In genomic region chr18:63342206-63342605, GRCh38 we compare ENCODE assay signal across 8 cellular contexts. TPM values are rescaled to one million over a fixed set of nuclear protein-coding genes. Genes with fewer than 3 reads are reported as not detected.
A peak's percentile ranks its signal among the peaks of the same experiment; 100 is the strongest.
DNase-seq lines count a peak whose midpoint lies in the region; ATAC-seq and TF ChIP-seq lines count a peak whose summit lies in the region.

No MANE protein-coding gene starts in this region.

- H2BK20ac ChIP-seq in IMR-90 (ENCODE audit: low read depth, low read length): no peak overlapping the region

- in situ Hi-C loops in IMR-90 (cut with MboI; ENCODE audit: low sequenced_read_pairs): no loop called here

- TF ChIP-seq CTCF in IMR-90 (conservative IDR thresholded peaks at IDR 0.05; ENCODE audit: low read depth, low read length): peak; percentile 40

- H3K27me3 ChIP-seq in IMR-90 (ENCODE audit: control insufficient read depth, insufficient read depth, low read length): no peaks in the 10 kb centered on the region

- WGBS in IMR-90 (ENCODE audit: extremely low coverage in 2 of 2, insufficient read length in 1 of 2), 2 experiments: 56% methylated on average over 5 of the region's 5 CpGs; no CpG with 5 or more reads in 1 of the 2 experiments

- peaks cover 2% of the 10 kb centered on the region; the same call in 1 of the 2 replicates for H3K4me1 ChIP-seq in IMR-90 (ENCODE audit: control insufficient read depth, insufficient read depth, low read length)

- CTCF ChIA-PET in IMR-90 (lab: Yijun Ruan, JAX): interaction anchor here (0.6 kb wide), 1 partner anchor 54 kb away, joined by 3 read pairs; no protein-coding TSS in a partner anchor
- CTCF ChIA-PET in activated CD4-positive, alpha-beta memory T cell treated with anti-CD3 and anti-CD28 coated beads, Interleukin-2, amount 10 ng/mL, durations not matched to agents 7 days and 5 days (lab: Charles Lee): interaction anchor here (0.7 to 4.4 kb wide), 6 partner anchors 10 to 317 kb away, joined by 3 to 57 read pairs (median 6); no protein-coding TSS in a partner anchor

- no peak overlapping the region for H3K4me2 ChIP-seq in IMR-90 (ENCODE audit: low read depth, low read length)

- no peak overlapping the region for H2BK120ac ChIP-seq in IMR-90 (ENCODE audit: low read depth, low read length)

- peak; percentile 34; the same call in 1 of the 2 replicates for TF ChIP-seq RAD21 in IMR-90 (IDR thresholded peaks at IDR 0.05; ENCODE audit: low read length)

- no peaks in the 10 kb centered on the region for H3K9me3 ChIP-seq in IMR-90 (ENCODE audit: control insufficient read depth, insufficient read depth, low read length)

- no peaks in the 10 kb centered on the region for H3K9me3 Mint-ChIP-seq in activated CD4-positive, alpha-beta memory T cell treated with anti-CD3 and anti-CD28 coated beads, Interleukin-2, amount 10 ng/mL, durations not matched to agents 7 days and 5 days
- no peaks in the 10 kb centered on the region for H3K9me3 Mint-ChIP-seq in stimulated activated memory B cell treated with anti-CD40 and anti-IgM and Interleukin-4, amounts not matched to agents 10 μg/mL and 1 μg/mL and 100 μg/mL, for 72 hours

- H4K20me1 ChIP-seq in IMR-90 (ENCODE audit: insufficient read depth, low read length): no peaks in the 10 kb centered on the region; the same call in 1 of the 2 replicates

- H3K36me3 ChIP-seq in IMR-90 (ENCODE audit: control insufficient read depth, insufficient read depth, low read length): peaks cover 41% of the 10 kb centered on the region

- no TSS peak for BruUV-seq in IMR-90 (replicated peaks; lab: Mats Ljungman, UMichigan)

- H2AFZ ChIP-seq in IMR-90 (replicated peaks; ENCODE audit: low read length, poor library complexity): no peak overlapping the region

- no peak overlapping the region for H2BK5ac ChIP-seq in IMR-90 (ENCODE audit: low read depth, low read length, poor library complexity, severe bottlenecking)

- H3K4me3 Mint-ChIP-seq in activated CD4-positive, alpha-beta memory T cell treated with anti-CD3 and anti-CD28 coated beads, Interleukin-2, amount 10 ng/mL, durations not matched to agents 7 days and 5 days: no peak overlapping the region
- H3K4me3 Mint-ChIP-seq in stimulated activated memory B cell treated with anti-CD40 and anti-IgM and Interleukin-4, amounts not matched to agents 10 μg/mL and 1 μg/mL and 100 μg/mL, for 72 hours: no peak overlapping the region

- intact Hi-C loops in IMR-90 (cut with micrococcal nuclease): loop anchor here (1.0 kb wide), 1 partner anchor 96 kb away; no protein-coding TSS in a partner anchor

- no peak overlapping the region for H3K23ac ChIP-seq in IMR-90 (ENCODE audit: low read depth, low read length)

- H3K4ac ChIP-seq in IMR-90 (ENCODE audit: low read depth, low read length): no peak overlapping the region

- peak; percentile 80 for ATAC-seq in IMR-90 (ENCODE audit: low read depth)
- ATAC-seq in stimulated activated memory B cell treated with anti-CD40 and anti-IgM and Interleukin-4, amounts not matched to agents 10 μg/mL and 1 μg/mL and 100 μg/mL, for 72 hours: no peak
- no peak for ATAC-seq in HG02623 (IDR thresholded peaks at IDR 0.05; ENCODE audit: unreplicated experiment)

- no peak overlapping the region for H2BK15ac ChIP-seq in IMR-90 (ENCODE audit: low read depth, low read length)

- TF ChIP-seq POLR2A in IMR-90 (IDR thresholded peaks at IDR 0.05; ENCODE audit: low read depth, low read length): no peak

- H3K9me1 ChIP-seq in IMR-90 (ENCODE audit: insufficient read depth, low read length): no peaks in the 10 kb centered on the region

- H4K5ac ChIP-seq in IMR-90 (ENCODE audit: low read depth, low read length): no peak overlapping the region

- H2AK5ac ChIP-seq in IMR-90 (ENCODE audit: low read depth, low read length): no peak overlapping the region

- dilution Hi-C loops in IMR-90 (cut with HindIII; ENCODE audit: low sequenced_read_pairs, unreplicated experiment): no loop called here

- no peak overlapping the region for H3K14ac ChIP-seq in IMR-90 (replicated peaks; ENCODE audit: low read depth, low read length)

- POLR2A ChIA-PET in IMR-90 (lab: Charles Lee; ENCODE audit: unreplicated experiment): no interaction called here
- POLR2A ChIA-PET in activated CD4-positive, alpha-beta memory T cell treated with anti-CD3 and anti-CD28 coated beads, Interleukin-2, amount 10 ng/mL, durations not matched to agents 7 days and 5 days (lab: Charles Lee): interaction anchor here (1.2 kb wide), 1 partner anchor 24 kb away, joined by 3 read pairs; no protein-coding TSS in a partner anchor

- H3K27ac ChIP-seq in IMR-90 (ENCODE audit: insufficient read depth, low read length): no peak overlapping the region

- H4K8ac ChIP-seq in IMR-90 (ENCODE audit: low read depth in 2 of 2, low read length in 2 of 2): no peak overlapping the region

- H3K18ac ChIP-seq in IMR-90 (ENCODE audit: low read depth, low read length): no peak overlapping the region

- H3K4me3 ChIP-seq in IMR-90 (ENCODE audit: insufficient read depth, low read depth, low read length): no peak overlapping the region

- no peak overlapping the region for H3K27ac Mint-ChIP-seq in activated CD4-positive, alpha-beta memory T cell treated with anti-CD3 and anti-CD28 coated beads, Interleukin-2, amount 10 ng/mL, durations not matched to agents 7 days and 5 days
- no peak overlapping the region for H3K27ac Mint-ChIP-seq in stimulated activated memory B cell treated with anti-CD40 and anti-IgM and Interleukin-4, amounts not matched to agents 10 μg/mL and 1 μg/mL and 100 μg/mL, for 72 hours

- no peak overlapping the region for H4K91ac ChIP-seq in IMR-90 (ENCODE audit: insufficient read depth, low read depth, low read length)

- no peaks in the 10 kb centered on the region for H3K27me3 Mint-ChIP-seq in activated CD4-positive, alpha-beta memory T cell treated with anti-CD3 and anti-CD28 coated beads, Interleukin-2, amount 10 ng/mL, durations not matched to agents 7 days and 5 days
- no peaks in the 10 kb centered on the region for H3K27me3 Mint-ChIP-seq in stimulated activated memory B cell treated with anti-CD40 and anti-IgM and Interleukin-4, amounts not matched to agents 10 μg/mL and 1 μg/mL and 100 μg/mL, for 72 hours

- H3K4me1 Mint-ChIP-seq in activated CD4-positive, alpha-beta memory T cell treated with anti-CD3 and anti-CD28 coated beads, Interleukin-2, amount 10 ng/mL, durations not matched to agents 7 days and 5 days: no peaks in the 10 kb centered on the region
- H3K4me1 Mint-ChIP-seq in stimulated activated memory B cell treated with anti-CD40 and anti-IgM and Interleukin-4, amounts not matched to agents 10 μg/mL and 1 μg/mL and 100 μg/mL, for 72 hours: peaks cover 8% of the 10 kb centered on the region

- H3K79me1 ChIP-seq in IMR-90 (ENCODE audit: low read depth in 1 of 2, low read length in 2 of 2): peaks cover 14 to 23% of the 10 kb centered on the region in 2 experiments; a peak in 2 of 4 replicates

- peaks cover 58% of the 10 kb centered on the region for H3K36me3 Mint-ChIP-seq in activated CD4-positive, alpha-beta memory T cell treated with anti-CD3 and anti-CD28 coated beads, Interleukin-2, amount 10 ng/mL, durations not matched to agents 7 days and 5 days (ENCODE audit: low read depth)
- peaks cover 79% of the 10 kb centered on the region for H3K36me3 Mint-ChIP-seq in stimulated activated memory B cell treated with anti-CD40 and anti-IgM and Interleukin-4, amounts not matched to agents 10 μg/mL and 1 μg/mL and 100 μg/mL, for 72 hours

- DNase-seq in activated CD4-positive, alpha-beta T cell treated with anti-CD3 and anti-CD28 coated beads for 48 hours: peak; percentile 46
- DNase-seq in activated CD4-positive, alpha-beta T cell treated with anti-CD3 and anti-CD28 coated beads, Interleukin-2, amount 50 U/mL, for 4 hours: no peak
- peak; percentile 28 for DNase-seq in IMR-90
- peak; percentile 29 for DNase-seq in activated CD4-positive, alpha-beta memory T cell treated with anti-CD3 and anti-CD28 coated beads, Interleukin-2, amount 10 ng/mL, durations not matched to agents 7 days and 5 days
- peak; percentile 58 for DNase-seq in iPS-NIHi11 (ENCODE audit: low spot score)
- no peak for DNase-seq in NCI-H1930 (lab: John Stamatoyannopoulos, UW)

- H2AK9ac ChIP-seq in IMR-90 (replicated peaks; ENCODE audit: low read depth, low read length, poor library complexity): no peak overlapping the region

- H3K9ac ChIP-seq in IMR-90 (ENCODE audit: low read depth, low read length): no peak overlapping the region

- no peak overlapping the region for H3K56ac ChIP-seq in IMR-90 (ENCODE audit: extremely low read depth, insufficient read depth, low read length)

TF ChIP-seq in IMR-90, 13 proteins besides CTCF, POLR2A, EP300 and RAD21:
- TF ChIP-seq SMC3 (IDR thresholded peaks at IDR 0.05; ENCODE audit: low read depth, low read length) (peak; percentile 39; the same call in 1 of the 2 replicates), BHLHE40 (IDR thresholded peaks at IDR 0.05; ENCODE audit: low read depth, low read length) (no peak)

RNA-seq across cellular contexts. Expression of gene BCL2, which starts 22.6 kb away (rescaled TPM):
- 0.54 and 0.56 TPM in 2 replicates for total RNA-seq in IMR-90 (2012; rRNA removed)
- 0.24 and 0.33 TPM in 2 replicates for polyA plus RNA-seq in IMR-90 (2012; rRNA removed)
- 0.14 and 0.19 TPM in 2 replicates for polyA plus RNA-seq in IMR-90 (2012; cell fraction: cytosol; rRNA removed)
- polyA plus RNA-seq in IMR-90 (2012; cell fraction: nucleus; rRNA removed; ENCODE audit: low replicate concordance): 0.11 and 0.15 TPM in 2 replicates
- 100 to 1,000 TPM; 102 to 109 TPM for total RNA-seq in activated CD4-positive, alpha-beta memory T cell treated with anti-CD3 and anti-CD28 coated beads, Interleukin-2, amount 10 ng/mL, durations not matched to agents 7 days and 5 days

RNA-seq across cellular contexts. Expression of gene KDSR, which starts 24.8 kb away (rescaled TPM):
- 21.5 and 23.3 TPM in 2 replicates for total RNA-seq in IMR-90 (2012; rRNA removed)
- polyA plus RNA-seq in IMR-90 (2012; rRNA removed): 19.3 and 21.9 TPM in 2 replicates
- 13.9 and 41.4 TPM in 2 replicates for polyA plus RNA-seq in IMR-90 (2012; cell fraction: cytosol; rRNA removed)
- 8.6 and 22.4 TPM in 2 replicates for polyA plus RNA-seq in IMR-90 (2012; cell fraction: nucleus; rRNA removed; ENCODE audit: low replicate concordance)
- 10 to 100 TPM; 60.9 to 66.4 TPM for total RNA-seq in activated CD4-positive, alpha-beta memory T cell treated with anti-CD3 and anti-CD28 coated beads, Interleukin-2, amount 10 ng/mL, durations not matched to agents 7 days and 5 days

Comparison
In these comparisons a context has a peak if more than half of its experiments do, and no peak if none do; other contexts are left out.
1. DNase-seq: peak in activated CD4-positive, alpha-beta T cell treated with anti-CD3 and anti-CD28 coated beads for 48 hours (single experiment), IMR-90 (single experiment), activated CD4-positive, alpha-beta memory T cell treated with anti-CD3 and anti-CD28 coated beads, Interleukin-2, amount 10 ng/mL, durations not matched to agents 7 days and 5 days (single experiment) and iPS-NIHi11 (single experiment); none in activated CD4-positive, alpha-beta T cell treated with anti-CD3 and anti-CD28 coated beads, Interleukin-2, amount 50 U/mL, for 4 hours (0 of 2) and NCI-H1930 (0 of 2).
2. RNA of gene BCL2, which starts 22.6 kb away (total RNA-seq): 102 to 109 TPM in activated CD4-positive, alpha-beta memory T cell treated with anti-CD3 and anti-CD28 coated beads, Interleukin-2, amount 10 ng/mL, durations not matched to agents 7 days and 5 days; 0.54 to 0.56 TPM in IMR-90; every median in the first group is over 10 times any median in the second.